24 cellular contexts compared by ENCODE assay signal in genomic region chr22:25092119-25092518, GRCh38.
"Had no signal": no experiment of that assay in that cellular context is flagged by ENCODE, and none has a peak within 500 bp of the region (broad histone marks: within the 10 kb centered on the region; RNA-seq: fewer than 3 reads in every experiment).

No MANE protein-coding gene starts in this region.

- ATAC-seq: activated CD8-positive, alpha-beta T cell treated with anti-CD3 and anti-CD28 coated beads for 36 hours; activated T-cell treated with anti-CD3 and anti-CD28 coated beads, Interleukin-2, amount 50 U/mL, for 4 hours; esophagus mucosa; heart left ventricle; naive thymus-derived CD8-positive, alpha-beta T cell; sciatic nerve; stimulated activated naive CD8-positive, alpha-beta T cell treated with anti-CD3 and anti-CD28 coated beads, Interleukin-15, Interleukin-2, amounts not matched to agents 100 U/mL and 50 U/mL, for 24 hours had no signal

- H3K4me2 ChIP-seq: SK-N-SH had no signal

- H3K4me3 ChIP-seq: heart left ventricle, skin epidermis, thoracic aorta, upper lobe of left lung had no signal

- H3K9me3 Mint-ChIP-seq: activated CD4-positive, alpha-beta T cell treated with anti-CD3 and anti-CD28 coated beads, Interleukin-2, amount 10 ng/mL, durations not matched to agents 7 days and 5 days; activated CD8-positive, alpha-beta T cell treated with anti-CD3 and anti-CD28 coated beads for 36 hours; activated naive CD8-positive, alpha-beta T cell treated with anti-CD3 and anti-CD28 coated beads, Interleukin-2, amount 10 ng/mL, durations not matched to agents 7 days and 5 days; activated T-cell treated with anti-CD3 and anti-CD28 coated beads, Interleukin-2, amount 50 U/mL, for 4 hours; activated T-helper 2 cell treated with anti-CD3 and anti-CD28 coated beads, Interferon-gamma antibody, Interleukin-2, Interleukin-4, amounts not matched to agents 10 μg/mL and 5 μg/mL and 100 μg/mL, durations not matched to agents 14 hours and 24 hours and 36 hours; immature natural killer cell; naive thymus-derived CD8-positive, alpha-beta T cell had no signal

- H3K9me2 ChIP-seq: SK-N-SH had no signal

- H3K27ac Mint-ChIP-seq: activated CD4-positive, alpha-beta T cell treated with anti-CD3 and anti-CD28 coated beads, Interleukin-2, amount 10 ng/mL, durations not matched to agents 7 days and 5 days; activated CD8-positive, alpha-beta T cell treated with anti-CD3 and anti-CD28 coated beads for 36 hours; activated naive CD8-positive, alpha-beta T cell treated with anti-CD3 and anti-CD28 coated beads, Interleukin-2, amount 10 ng/mL, durations not matched to agents 7 days and 5 days had no signal

- H3K27me3 ChIP-seq: heart left ventricle, upper lobe of left lung had no signal

- H3K27ac ChIP-seq: heart left ventricle, skin epidermis, upper lobe of left lung had no signal

- DNase-seq: activated CD4-positive, CD25-positive, alpha-beta regulatory T cell treated with anti-CD3 and anti-CD28 coated beads, Interleukin-2, amount 50 U/mL, for 72 hours; activated CD8-positive, alpha-beta T cell treated with anti-CD3 and anti-CD28 coated beads for 36 hours; activated naive CD8-positive, alpha-beta T cell treated with anti-CD3 and anti-CD28 coated beads, Interleukin-2, amount 10 ng/mL, durations not matched to agents 7 days and 5 days; activated T-cell treated with anti-CD3 and anti-CD28 coated beads, Interleukin-2, amount 50 U/mL, for 4 hours; amniotic stem cell; cortex of kidney; foreskin fibroblast; heart left ventricle; immature natural killer cell; midbrain; naive thymus-derived CD8-positive, alpha-beta T cell; SK-N-SH; stimulated activated CD4-positive, alpha-beta T cell treated with anti-CD3 and anti-CD28 coated beads, Interleukin-12 subunit alpha, Interleukin-12 subunit beta, amount 100 ng/mL, for 4 hours; stimulated activated CD4-positive, alpha-beta T cell treated with anti-CD3 and anti-CD28 coated beads, Interleukin-4, amount 100 ng/mL, for 1 hour; stimulated activated naive CD8-positive, alpha-beta T cell treated with anti-CD3 and anti-CD28 coated beads, Interleukin-15, Interleukin-2, amounts not matched to agents 100 U/mL and 50 U/mL, for 24 hours; SW 1271; T-helper 2 cell had no signal

- H3K9me3 ChIP-seq: heart left ventricle, SK-N-SH, thoracic aorta, upper lobe of left lung had no signal

- H3K9ac ChIP-seq: SK-N-SH had no signal

- H3K36me3 ChIP-seq: heart left ventricle, thoracic aorta, upper lobe of left lung had no signal

- H3K27me3 Mint-ChIP-seq: activated CD4-positive, alpha-beta T cell treated with anti-CD3 and anti-CD28 coated beads, Interleukin-2, amount 10 ng/mL, durations not matched to agents 7 days and 5 days; activated CD8-positive, alpha-beta T cell treated with anti-CD3 and anti-CD28 coated beads for 36 hours; activated naive CD8-positive, alpha-beta T cell treated with anti-CD3 and anti-CD28 coated beads, Interleukin-2, amount 10 ng/mL, durations not matched to agents 7 days and 5 days; naive thymus-derived CD8-positive, alpha-beta T cell had no signal

- H3K36me3 Mint-ChIP-seq: immature natural killer cell had no signal

- H3K4me3 Mint-ChIP-seq: activated CD4-positive, alpha-beta T cell treated with anti-CD3 and anti-CD28 coated beads, Interleukin-2, amount 10 ng/mL, durations not matched to agents 7 days and 5 days; activated CD8-positive, alpha-beta T cell treated with anti-CD3 and anti-CD28 coated beads for 36 hours; activated naive CD8-positive, alpha-beta T cell treated with anti-CD3 and anti-CD28 coated beads, Interleukin-2, amount 10 ng/mL, durations not matched to agents 7 days and 5 days; activated T-cell treated with anti-CD3 and anti-CD28 coated beads, Interleukin-2, amount 50 U/mL, for 4 hours; immature natural killer cell; naive thymus-derived CD8-positive, alpha-beta T cell had no signal
